In genomic region chr17:4636474-4637100, GRCh38 we compare ENCODE assay signal across 1 cellular context.
TF ChIP-seq lines count a peak whose summit lies in the region.

No MANE protein-coding gene starts in this region.

TF ChIP-seq in GM12878, 131 proteins besides CTCF, POLR2A, EP300 and RAD21:
- TF ChIP-seq ATF3 (IDR thresholded peaks at IDR 0.05; ENCODE audit: borderline replicate concordance, extremely low read depth, low read depth, low read length) (no peak), CBFB (IDR thresholded peaks at IDR 0.05; ENCODE audit: low read depth) (no peak), NBN (IDR thresholded peaks at IDR 0.05) (no peak), ZNF384 (IDR thresholded peaks at IDR 0.05; ENCODE audit: borderline replicate concordance, low read depth, low read length) (no peak), BCL3 (IDR thresholded peaks at IDR 0.05; ENCODE audit: borderline replicate concordance, insufficient read depth, low read depth, low read length, poor library complexity, severe bottlenecking) (no peak), IKZF1 (conservative IDR thresholded peaks at IDR 0.05) (no peak), BCL11A (IDR thresholded peaks at IDR 0.05; ENCODE audit: low read depth, low read length) (no peak), MXI1 (IDR thresholded peaks at IDR 0.05; ENCODE audit: low read depth, low read length) (no peak), TCF12 (IDR thresholded peaks at IDR 0.05; ENCODE audit: low read depth, low read length) (no peak), HCFC1 (IDR thresholded peaks at IDR 0.05; ENCODE audit: low read length) (no peak), ZNF622 (IDR thresholded peaks at IDR 0.05) (no peak), PML (IDR thresholded peaks at IDR 0.05; ENCODE audit: low read length) (no peak), SKIL (IDR thresholded peaks at IDR 0.05; ENCODE audit: low read depth, poor library complexity, severe bottlenecking) (no peak), REST (IDR thresholded peaks at IDR 0.05; ENCODE audit: low read depth, low read length) (no peak), PAX5 (IDR thresholded peaks at IDR 0.05; ENCODE audit: borderline replicate concordance, low read depth, low read length) (no peak)
